8 cellular contexts compared by ENCODE assay signal in genomic region chr17:17972126-17972951, GRCh38.
DNase-seq lines count a peak whose midpoint lies in the region; ATAC-seq and TF ChIP-seq lines count a peak whose summit lies in the region.

Gene DRC3 (plus strand): TSS chr17:17972862. CDS start chr17:17977599, 4,737 bp downstream.
Gene TOM1L2 (minus strand): TSS chr17:17972400. CDS start chr17:17972313, 87 bp downstream.

- TF ChIP-seq CTCF in WI38 (IDR thresholded peaks at IDR 0.05; ENCODE audit: low read depth, low read length) (no peak), cardiac fibroblast (IDR thresholded peaks at IDR 0.05; ENCODE audit: low read depth, low read length) (no peak)

- DNase-seq in AG08395 (ENCODE audit: low spot score) (peak; percentile 100), NCI-H2227 (lab: John Stamatoyannopoulos, UW; ENCODE audit: unreplicated experiment) (peak; percentile 99), cardiac fibroblast (ENCODE audit: low read depth in 2 of 2) (peak; percentile 100), iPS-NIHi11 (ENCODE audit: low spot score) (peak; percentile 98)

- H3K4me3 ChIP-seq in WI38 (ENCODE audit: low read depth, low read length), result peak within 1 kb of the TSS; percentile 80
- peak within 1 kb of the TSS; percentile 68 to 80 for H3K4me3 ChIP-seq in cardiac fibroblast (replicated peaks in 1 of 2; ENCODE audit: low read depth in 2 of 2, low read length in 2 of 2)
- H3K4me3 ChIP-seq in skin epidermis, result peak within 1 kb of the TSS; percentile 62 to 96 (median 91)

- ATAC-seq in GM18909 (IDR thresholded peaks at IDR 0.05; ENCODE audit: poor library complexity, unreplicated experiment), result peak; percentile 95
- peak; percentile 96 for ATAC-seq in HG03159 (IDR thresholded peaks at IDR 0.05; ENCODE audit: unreplicated experiment)

- peak within 1 kb of the TSS; percentile 67 to 94 (median 87) for H3K27ac ChIP-seq in skin epidermis

Comparison
In these comparisons a context has a peak if more than half of its experiments do, and no peak if none do; other contexts are left out.
1. Peak in every context shown above with its lines: DNase-seq, ATAC-seq, H3K4me3 ChIP-seq and H3K27ac ChIP-seq.